In the genomic region with DNA sequence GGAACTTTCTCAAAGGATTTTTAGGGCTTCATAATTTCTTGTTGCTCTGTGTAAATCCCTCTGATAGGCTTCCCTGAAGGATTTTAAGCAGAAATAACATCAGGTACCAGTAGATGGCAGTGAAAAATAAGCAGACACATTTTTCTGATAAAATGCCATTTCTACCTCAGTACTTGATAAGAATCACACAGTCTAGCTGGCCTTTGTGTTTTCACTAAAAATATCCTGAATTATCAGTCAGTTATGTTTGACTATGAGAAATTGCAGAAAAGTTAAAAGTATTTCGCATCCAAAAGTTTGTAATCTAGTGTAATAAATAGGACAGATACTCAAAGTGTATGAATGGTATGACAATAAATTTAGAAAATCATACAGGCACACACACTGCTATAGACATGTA, we compare ENCODE assay signal across 8 cellular contexts.
DNase-seq lines count a peak whose midpoint lies in the region; TF ChIP-seq lines count a peak whose summit lies in the region.

No MANE protein-coding gene starts in this region.

- H3K4me1 ChIP-seq in breast epithelium = no peaks in the 10 kb centered on the region

- no peaks in the 10 kb centered on the region for H3K9me3 ChIP-seq in breast epithelium

- peak in 2 of 3 donors; percentile 22 to 39 for TF ChIP-seq CTCF in breast epithelium (IDR thresholded peaks at IDR 0.05)

- peaks cover 16% of the 10 kb centered on the region for H3K36me3 Mint-ChIP-seq in activated CD4-positive, alpha-beta memory T cell treated with anti-CD3 and anti-CD28 coated beads for 36 hours

- no peak overlapping the region for H3K27ac ChIP-seq in breast epithelium

- no peaks in the 10 kb centered on the region for H3K27me3 Mint-ChIP-seq in activated CD4-positive, alpha-beta memory T cell treated with anti-CD3 and anti-CD28 coated beads for 36 hours

- intact Hi-C loops in breast epithelium (cut with DNase I; ENCODE audit: low total_unique reads) = no loop called here
- intact Hi-C loops in activated CD4-positive, alpha-beta memory T cell treated with anti-CD3 and anti-CD28 coated beads for 36 hours (cut with micrococcal nuclease) = loop anchor here (1.0 kb wide), 1 partner anchor 196 kb away; no protein-coding TSS in a partner anchor

- POLR2A ChIA-PET in activated CD4-positive, alpha-beta memory T cell treated with anti-CD3 and anti-CD28 coated beads for 36 hours (lab: Charles Lee) = no interaction called here

- no peak for TF ChIP-seq POLR2A in breast epithelium (IDR thresholded peaks at IDR 0.05)

- H3K4me3 Mint-ChIP-seq in activated CD4-positive, alpha-beta memory T cell treated with anti-CD3 and anti-CD28 coated beads for 36 hours = no peak overlapping the region

- H3K36me3 ChIP-seq in breast epithelium = no peaks in the 10 kb centered on the region

- no peaks in the 10 kb centered on the region for H3K27me3 ChIP-seq in breast epithelium

- peaks cover 6% of the 10 kb centered on the region for H3K9me3 Mint-ChIP-seq in activated CD4-positive, alpha-beta memory T cell treated with anti-CD3 and anti-CD28 coated beads for 36 hours

- H3K4me3 ChIP-seq in breast epithelium = no peak overlapping the region

- no peak overlapping the region for H3K27ac Mint-ChIP-seq in activated CD4-positive, alpha-beta memory T cell treated with anti-CD3 and anti-CD28 coated beads for 36 hours

- CTCF ChIA-PET in activated CD4-positive, alpha-beta memory T cell treated with anti-CD3 and anti-CD28 coated beads for 36 hours (lab: Charles Lee) = interaction anchor here (0.9 to 3.5 kb wide), 5 partner anchors 9 to 211 kb away, joined by 3 to 20 read pairs (median 4); no protein-coding TSS in a partner anchor

- no peaks in the 10 kb centered on the region for H3K4me1 Mint-ChIP-seq in activated CD4-positive, alpha-beta memory T cell treated with anti-CD3 and anti-CD28 coated beads for 36 hours (ENCODE audit: low read depth)

- peak; percentile 36 for DNase-seq in SIG-M5 treated with dmso at 0.1 percent for 504 hours (lab: John Stamatoyannopoulos, UW; ENCODE audit: unreplicated experiment)
- no peak for DNase-seq in SIG-M5 (lab: John Stamatoyannopoulos, UW)
- DNase-seq in NCI-H1105 treated with DMSO at 0.1 percent for 48 hours (lab: John Stamatoyannopoulos, UW) = peak; percentile 31
- DNase-seq in breast epithelium (ENCODE audit: low spot score in 2 of 2) = no peak
- DNase-seq in myocyte (ENCODE audit: low read depth) = peak; percentile 53
- DNase-seq in activated gamma-delta T cell (lab: John Stamatoyannopoulos, UW) = no peak
- no peak for DNase-seq in NK-92 treated with Interleukin-12 subunit alpha and Interleukin-12 subunit beta, amount 100 ng/mL, for 24 hours (lab: John Stamatoyannopoulos, UW)
- DNase-seq in activated CD4-positive, alpha-beta memory T cell treated with anti-CD3 and anti-CD28 coated beads for 36 hours = no peak

Comparison
In these comparisons a context has a peak if more than half of its experiments do, and no peak if none do; other contexts are left out.
1. DNase-seq: peak in SIG-M5 treated with dmso at 0.1 percent for 504 hours (single experiment), NCI-H1105 treated with DMSO at 0.1 percent for 48 hours (single experiment) and myocyte (single experiment); none in SIG-M5 (single experiment), breast epithelium (0 of 2), activated gamma-delta T cell (single experiment), NK-92 treated with Interleukin-12 subunit alpha and Interleukin-12 subunit beta, amount 100 ng/mL, for 24 hours (single experiment) and activated CD4-positive, alpha-beta memory T cell treated with anti-CD3 and anti-CD28 coated beads for 36 hours (single experiment).